ENCODE assay signal across 8 cellular contexts in genomic region chr19:2270572-2271515, GRCh38. TPM values are rescaled to one million over a fixed set of nuclear protein-coding genes. Genes with fewer than 3 reads are reported as not detected.
DNase-seq lines count a peak whose midpoint lies in the region; ATAC-seq, FAIRE-seq and TF ChIP-seq lines count a peak whose summit lies in the region.

No MANE protein-coding gene starts in this region.

- peak; percentile 50 for ATAC-seq in lung (ENCODE audit: insufficient read depth, low FRiP score)
- no peak for ATAC-seq in GM18867 (IDR thresholded peaks at IDR 0.05; ENCODE audit: unreplicated experiment)
- ATAC-seq in HG02970 (IDR thresholded peaks at IDR 0.05; ENCODE audit: low FRiP score, unreplicated experiment): no peak

- TF ChIP-seq CTCF in lung (IDR thresholded peaks at IDR 0.05; ENCODE audit: control extremely low read depth, extremely low read depth): no peak

- no peaks in the 10 kb centered on the region for H3K27me3 ChIP-seq in lung (ENCODE audit: control insufficient read depth, insufficient read depth)

- no peaks in the 10 kb centered on the region for H3K9me3 ChIP-seq in lung (ENCODE audit: control insufficient read depth in 2 of 2, insufficient read depth in 1 of 2, low read length in 1 of 2)

- DNase-seq in GM12892 (ENCODE audit: insufficient read length) (no peak), NCI-H774 (lab: John Stamatoyannopoulos, UW) (peak; percentile 65), lung (ENCODE audit: low spot score) (peak; percentile 85)
- DNase-seq in activated CD8-positive, alpha-beta memory T cell treated with anti-CD3 and anti-CD28 coated beads for 48 hours (ENCODE audit: low read depth in 2 of 3, low spot score in 2 of 3): peak in 2 of 3 experiments; percentile 36 to 60
- DNase-seq in effector CD8-positive, alpha-beta T cell (lab: John Stamatoyannopoulos, UW): peak; percentile 55
- peak; percentile 74 to 75 for DNase-seq in stimulated activated CD4-positive, alpha-beta T cell treated with anti-CD3 and anti-CD28 coated beads, Interleukin-4, amount 100 ng/mL, for 4 hours

- peak; percentile 32; the same call in 1 of the 2 replicates for TF ChIP-seq POLR2A in GM12892 (IDR thresholded peaks at IDR 0.05; ENCODE audit: low read depth, low read length)

- H3K27ac ChIP-seq in lung (ENCODE audit: low read depth in 1 of 2, low read length in 1 of 2): peak overlapping the region; percentile 99

- peak; percentile 88 for FAIRE-seq in GM12892 (lab: Jason Lieb, UNC)

- H3K4me1 ChIP-seq in lung (ENCODE audit: control insufficient read depth in 2 of 2, insufficient read depth in 2 of 2, low read length in 2 of 2): peaks cover 3 to 17% of the 10 kb centered on the region in 2 donors

- H3K4me3 ChIP-seq in lung: peak overlapping the region; percentile 81

- WGBS in lung, 2 donors: 1 to 2% methylated on average over 68 to 83 of the region's 83 CpGs

- peaks cover 4 to 24% of the 10 kb centered on the region in 2 donors for H3K36me3 ChIP-seq in lung (ENCODE audit: control insufficient read depth in 2 of 2, insufficient read depth in 2 of 2, low read length in 2 of 2)

RNA-seq across cellular contexts. Expression of gene PEAK3, which starts 11.1 kb away (rescaled TPM):
- polyA plus RNA-seq in GM12892 (2012; ENCODE audit: missing spikeins): 0.85 TPM
- total RNA-seq in lung: 1 to 10 TPM in 1 of 2 donors, under 1 TPM in 1; 0.31 to 6.7 TPM
- 1 to 10 TPM in 1 of 2 donors, under 1 TPM in 1; 0.81 to 7.4 TPM for polyA plus RNA-seq in lung

RNA-seq across cellular contexts. Expression of gene JSRP1, which starts 14.6 kb away (rescaled TPM):
- polyA plus RNA-seq in GM12892 (2012; ENCODE audit: missing spikeins): 0.64 TPM
- total RNA-seq in lung: 1 to 10 TPM in 1 of 2 donors, under 1 TPM in 1; 0.61 to 2.3 TPM
- 1 to 10 TPM in 1 of 2 donors, under 1 TPM in 1; 0.69 to 1.1 TPM for polyA plus RNA-seq in lung

RNA-seq across cellular contexts. Expression of gene AMH, which starts 21.7 kb away (rescaled TPM):
- polyA plus RNA-seq in GM12892 (2012; ENCODE audit: missing spikeins): not detected
- 1 to 10 TPM; 2.1 to 3.5 TPM for total RNA-seq in lung
- polyA plus RNA-seq in lung: 1 to 10 TPM in 1 of 2 donors, under 1 TPM in 1; 0.73 to 1.4 TPM

RNA-seq across cellular contexts. Expression of gene SF3A2, which starts 34.2 kb away (rescaled TPM):
- 15.6 TPM for polyA plus RNA-seq in GM12892 (2012; ENCODE audit: missing spikeins)
- 100 to 1,000 TPM in 1 of 2 donors, 10 to 100 TPM in 1; 67.5 to 113 TPM for total RNA-seq in lung
- polyA plus RNA-seq in lung: 10 to 100 TPM; 37.2 to 58.5 TPM

RNA-seq across cellular contexts. Expression of gene PLEKHJ1, which starts 34.7 kb away (rescaled TPM):
- polyA plus RNA-seq in GM12892 (2012; ENCODE audit: missing spikeins): 41.7 TPM
- total RNA-seq in lung: 10 to 100 TPM; 64.4 to 64.6 TPM
- polyA plus RNA-seq in lung: 10 to 100 TPM; 70.1 to 76.4 TPM
